ENCODE assay signal across 23 cellular contexts in the genomic region with DNA sequence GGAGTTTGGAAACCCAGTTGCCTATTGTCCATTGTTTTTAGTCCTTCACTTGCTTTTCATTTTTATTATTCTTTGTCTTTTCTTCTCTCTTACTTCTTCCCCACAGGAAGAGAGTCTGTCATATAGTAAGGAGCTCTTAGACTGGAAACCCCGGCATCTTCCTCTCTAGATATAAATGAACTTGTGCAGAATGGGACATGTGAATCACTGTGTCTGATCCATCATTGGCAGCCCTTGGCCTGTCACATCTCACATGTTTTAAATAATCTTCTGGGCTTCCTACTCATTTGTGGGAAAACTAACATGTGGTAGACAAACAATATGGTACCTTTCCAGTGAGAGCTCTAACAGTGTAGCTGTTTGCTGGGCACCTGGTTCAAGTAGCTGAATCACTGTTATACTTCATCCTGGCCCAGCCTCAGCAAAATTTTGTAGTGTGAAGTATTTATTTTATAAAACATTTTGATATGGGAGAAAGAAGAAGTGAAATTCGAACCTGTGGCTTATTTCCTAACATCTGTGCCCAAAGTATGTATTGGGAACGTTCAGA.
DNase-seq lines count a peak whose midpoint lies in the region; ATAC-seq and TF ChIP-seq lines count a peak whose summit lies in the region.
"Had no signal": no experiment of that assay in that cellular context is flagged by ENCODE, and none has a peak within 500 bp of the region (broad histone marks: within the 10 kb centered on the region; RNA-seq: fewer than 3 reads in every experiment).

No MANE protein-coding gene starts in this region.

- no peak for DNase-seq in Calu3
- DNase-seq in MG63: peak; percentile 1
- DNase-seq in body of pancreas: peak; percentile 22 to 57 (median 43)
- DNase-seq in mesenchymal stem cell: peak; percentile 28
- DNase-seq in NCI-H226: no peak
- no peak for DNase-seq in NK-92 (lab: John Stamatoyannopoulos, UW; ENCODE audit: unreplicated experiment)
- DNase-seq: activated CD4-positive, alpha-beta T cell treated with anti-CD3 and anti-CD28 coated beads, Interleukin-2, amount 10 ng/mL, durations not matched to agents 24 days and 14 days; activated CD8-positive, alpha-beta memory T cell treated with anti-CD3 and anti-CD28 coated beads, Interleukin-2, amount 10 ng/mL, durations not matched to agents 7 days and 5 days; activated effector memory CD4-positive, alpha-beta T cell treated with anti-CD3 and anti-CD28 coated beads, Interleukin-2, amount 50 U/mL, for 16 hours; amniotic stem cell; central memory CD4-positive, alpha-beta T cell; effector CD4-positive, alpha-beta T cell; left colon; mucosa of descending colon; NCI-H774; psoas muscle; stimulated activated CD4-positive, alpha-beta T cell treated with anti-CD3 and anti-CD28 coated beads, Interleukin-1b, Interleukin-23, amount 100 ng/mL, for 48 hours; stimulated activated naive CD4-positive, alpha-beta T cell treated with Interleukin-2 at 50 U/mL for 16 hours had no signal

- peaks cover 36% of the 10 kb centered on the region for H3K4me1 Mint-ChIP-seq in Calu3 (ENCODE audit: low read depth, unreplicated experiment)

- H3K4ac ChIP-seq in mesenchymal stem cell (ENCODE audit: low read depth in 1 of 2, low read length in 2 of 2): no peak overlapping the region

- intact Hi-C loops in Calu3 (cut with micrococcal nuclease; ENCODE audit: unreplicated experiment): no loop called here
- intact Hi-C loops in body of pancreas (cut with DNase I): no loop called here

- no peak overlapping the region for H2BK12ac ChIP-seq in mesenchymal stem cell (ENCODE audit: low read length in 2 of 2)

- TF ChIP-seq CTCF in Calu3 (IDR thresholded peaks at IDR 0.05; ENCODE audit: unreplicated experiment) (no peak), body of pancreas (IDR thresholded peaks at IDR 0.05) (no peak)

- H4K8ac ChIP-seq in mesenchymal stem cell (ENCODE audit: low read length): no peak overlapping the region

- H2BK5ac ChIP-seq in mesenchymal stem cell (ENCODE audit: low read depth, low read length, poor library complexity, severe bottlenecking): no peak overlapping the region

- no peak overlapping the region for H3K23ac ChIP-seq in mesenchymal stem cell (ENCODE audit: low read length in 2 of 2)

- H3K36me3 ChIP-seq in MG63 (peaks cover 3% of the 10 kb centered on the region), body of pancreas (replicated peaks in 1 of 2; ENCODE audit: insufficient read depth in 1 of 2, low read depth in 2 of 2) (no peaks in the 10 kb centered on the region), mesenchymal stem cell (ENCODE audit: control insufficient read depth in 1 of 2, insufficient read depth in 2 of 2, low read depth in 1 of 2, low read length in 2 of 2) (peaks cover 0 to 4% of the 10 kb centered on the region in 2 experiments)
- H3K36me3 ChIP-seq: neural progenitor cell had no signal

- H3K4me3 ChIP-seq in MG63: no peak overlapping the region
- H3K4me3 ChIP-seq in body of pancreas: no peak overlapping the region
- no peak overlapping the region for H3K4me3 ChIP-seq in mesenchymal stem cell (ENCODE audit: insufficient read depth in 1 of 2, low read depth in 1 of 2, low read length in 2 of 2)
- H3K4me3 ChIP-seq: mucosa of descending colon, neural progenitor cell, psoas muscle, tibial nerve had no signal

- H2BK15ac ChIP-seq in mesenchymal stem cell (ENCODE audit: low read depth, poor library complexity, severe bottlenecking): no peak overlapping the region

- no peaks in the 10 kb centered on the region for H3K9me3 Mint-ChIP-seq in Calu3 (ENCODE audit: low read depth, unreplicated experiment)
- H3K9me3 Mint-ChIP-seq: activated CD4-positive, alpha-beta T cell treated with anti-CD3 and anti-CD28 coated beads, Interleukin-2, amount 10 ng/mL, durations not matched to agents 24 days and 14 days had no signal

- no peak overlapping the region for H2AK5ac ChIP-seq in mesenchymal stem cell (ENCODE audit: low read length, severe bottlenecking)

- no peak overlapping the region for H3K9ac ChIP-seq in mesenchymal stem cell (ENCODE audit: low read length)
- H3K9ac ChIP-seq: neural progenitor cell had no signal

- no peak overlapping the region for H3K4me3 Mint-ChIP-seq in Calu3 (ENCODE audit: low read depth, unreplicated experiment)
- H3K4me3 Mint-ChIP-seq: activated CD4-positive, alpha-beta T cell treated with anti-CD3 and anti-CD28 coated beads, Interleukin-2, amount 10 ng/mL, durations not matched to agents 24 days and 14 days; activated CD8-positive, alpha-beta memory T cell treated with anti-CD3 and anti-CD28 coated beads, Interleukin-2, amount 10 ng/mL, durations not matched to agents 7 days and 5 days; neural progenitor cell had no signal

- H3K4me1 ChIP-seq in body of pancreas: peaks cover 28% of the 10 kb centered on the region
- H3K4me1 ChIP-seq in mesenchymal stem cell (ENCODE audit: control insufficient read depth, insufficient read depth, low read depth, low read length): peaks cover 2% of the 10 kb centered on the region

- H3K9me3 ChIP-seq in MG63: no peaks in the 10 kb centered on the region
- no peaks in the 10 kb centered on the region for H3K9me3 ChIP-seq in body of pancreas
- no peaks in the 10 kb centered on the region for H3K9me3 ChIP-seq in mesenchymal stem cell (ENCODE audit: control insufficient read depth, low read length)
- H3K9me3 ChIP-seq: mucosa of descending colon, psoas muscle, tibial nerve had no signal

- no peaks in the 10 kb centered on the region for H3K27me3 Mint-ChIP-seq in Calu3 (ENCODE audit: unreplicated experiment)
- H3K27me3 Mint-ChIP-seq: activated CD4-positive, alpha-beta T cell treated with anti-CD3 and anti-CD28 coated beads, Interleukin-2, amount 10 ng/mL, durations not matched to agents 24 days and 14 days; activated CD8-positive, alpha-beta memory T cell treated with anti-CD3 and anti-CD28 coated beads, Interleukin-2, amount 10 ng/mL, durations not matched to agents 7 days and 5 days had no signal

- H3K18ac ChIP-seq in mesenchymal stem cell (ENCODE audit: low read depth in 1 of 2, low read length in 2 of 2): no peak overlapping the region

- H3K4me2 ChIP-seq in mesenchymal stem cell (ENCODE audit: low read length, poor library complexity, severe bottlenecking): no peak overlapping the region
- H3K4me2 ChIP-seq: neural progenitor cell had no signal

- H3K27me3 ChIP-seq in MG63: no peaks in the 10 kb centered on the region
- H3K27me3 ChIP-seq in body of pancreas: no peaks in the 10 kb centered on the region
- H3K27me3 ChIP-seq in mesenchymal stem cell (ENCODE audit: control insufficient read depth in 1 of 2, insufficient read depth in 1 of 2, low read length in 2 of 2): no peaks in the 10 kb centered on the region
- H3K27me3 ChIP-seq: neural progenitor cell, tibial nerve had no signal

- H4K91ac ChIP-seq in mesenchymal stem cell (ENCODE audit: low read length): no peak overlapping the region

- CTCF ChIA-PET in Calu3 (lab: Charles Lee): interaction anchor here (0.7 kb wide), 2 partner anchors 33 to 87 kb away, joined by 4 to 7 read pairs; no protein-coding TSS in a partner anchor

- peak overlapping the region; percentile 10 for H3K27ac Mint-ChIP-seq in Calu3 (ENCODE audit: unreplicated experiment)
- H3K27ac Mint-ChIP-seq: activated CD4-positive, alpha-beta T cell treated with anti-CD3 and anti-CD28 coated beads, Interleukin-2, amount 10 ng/mL, durations not matched to agents 24 days and 14 days; activated CD8-positive, alpha-beta memory T cell treated with anti-CD3 and anti-CD28 coated beads, Interleukin-2, amount 10 ng/mL, durations not matched to agents 7 days and 5 days; neural progenitor cell had no signal

- ATAC-seq in body of pancreas: peak; percentile 77
- ATAC-seq in HG03139 (IDR thresholded peaks at IDR 0.05; ENCODE audit: unreplicated experiment): no peak
- ATAC-seq: activated CD8-positive, alpha-beta memory T cell treated with anti-CD3 and anti-CD28 coated beads, Interleukin-2, amount 10 ng/mL, durations not matched to agents 7 days and 5 days; esophagus mucosa; psoas muscle had no signal

- H3K79me1 ChIP-seq in mesenchymal stem cell (replicated peaks; ENCODE audit: low read length, poor library complexity, severe bottlenecking): peaks cover 6% of the 10 kb centered on the region

- no peak for TF ChIP-seq POLR2A in body of pancreas (IDR thresholded peaks at IDR 0.05)

- no peak overlapping the region for H3K14ac ChIP-seq in mesenchymal stem cell (ENCODE audit: low read length in 2 of 2)

- H3K27ac ChIP-seq in body of pancreas: peak overlapping the region in 3 of 4 donors; percentile 42 to 63 (median 42)
- H3K27ac ChIP-seq in mesenchymal stem cell (ENCODE audit: low read length, poor library complexity, severe bottlenecking): no peak overlapping the region
- H3K27ac ChIP-seq: HL-60, neural progenitor cell, psoas muscle, tibial nerve had no signal

- 33 to 44% methylated on average over 3 of the region's 3 CpGs for WGBS in body of pancreas, 2 donors
- 73% methylated on average over 3 of the region's 3 CpGs for WGBS in mesenchymal stem cell

- H3K36me3 Mint-ChIP-seq in Calu3 (ENCODE audit: insufficient read depth, unreplicated experiment): no peaks in the 10 kb centered on the region

- no peak overlapping the region for H2BK120ac ChIP-seq in mesenchymal stem cell (ENCODE audit: low read depth, low read length)

- BruUV-seq in Calu3 (replicated peaks; lab: Mats Ljungman, UMichigan): no TSS peak

- no peak overlapping the region for H2AFZ ChIP-seq in mesenchymal stem cell (ENCODE audit: low read depth, low read length)
- H2AFZ ChIP-seq: neural progenitor cell had no signal

Comparison
In these comparisons a context has a peak if more than half of its experiments do, and no peak if none do; other contexts are left out.
1. DNase-seq: peak in MG63 (single experiment), body of pancreas (4 of 4) and mesenchymal stem cell (single experiment); none in Calu3 (single experiment), NCI-H226 (single experiment) and NK-92 (single experiment).